ENCODE assay signal across 1 cellular context in genomic region chr6:11634110-11634509, GRCh38.
TF ChIP-seq lines count a peak whose summit lies in the region.

No MANE protein-coding gene starts in this region.

TF ChIP-seq in WTC11, 78 proteins besides CTCF, POLR2A, EP300 and RAD21 (continued from another document):
- TF ChIP-seq STAT6 (CRISPR knock-in tag; conservative IDR thresholded peaks at IDR 0.05; ENCODE audit: low read depth): no peak
- TF ChIP-seq E2F4 (CRISPR knock-in tag; IDR thresholded peaks at IDR 0.05; ENCODE audit: borderline replicate concordance, low read depth): no peak
- TF ChIP-seq ZNF671 (CRISPR knock-in tag; IDR thresholded peaks at IDR 0.05): no peak
- TF ChIP-seq ETV6 (CRISPR knock-in tag; IDR thresholded peaks at IDR 0.05): no peak
- TF ChIP-seq ESRRA (CRISPR knock-in tag; IDR thresholded peaks at IDR 0.05; ENCODE audit: borderline replicate concordance): no peak
- TF ChIP-seq SMAD3 (CRISPR knock-in tag; IDR thresholded peaks at IDR 0.05; ENCODE audit: borderline replicate concordance): no peak
- no peak for TF ChIP-seq E2F5 (CRISPR knock-in tag; IDR thresholded peaks at IDR 0.05)
- no peak for TF ChIP-seq ATF3 (CRISPR knock-in tag; conservative IDR thresholded peaks at IDR 0.05)
- no peak for TF ChIP-seq ZNF232 (CRISPR knock-in tag; IDR thresholded peaks at IDR 0.05)
- no peak for TF ChIP-seq TP53 (CRISPR knock-in tag; IDR thresholded peaks at IDR 0.05)
